In genomic region chr7:744128-744520, GRCh38 we compare ENCODE assay signal across 3 cellular contexts.
A peak's percentile ranks its signal among the peaks of the same experiment; 100 is the strongest.
TF ChIP-seq lines count a peak whose summit lies in the region.

No MANE protein-coding gene starts in this region.

TF ChIP-seq in HEK293, 187 proteins besides CTCF, POLR2A, EP300 and RAD21:
- peak; percentile 91 for TF ChIP-seq ZNF146 (tag by site-specific recombination; IDR thresholded peaks at IDR 0.05)

TF ChIP-seq in SK-N-SH treated with all-trans-retinoic acid at 6 μM for 48 hours, 23 proteins besides CTCF, POLR2A, EP300 and RAD21:
- TF ChIP-seq ZNF8 (CRISPR knock-in tag; IDR thresholded peaks at IDR 0.05), result peak; percentile 86
TF ChIP-seq in SK-N-SH treated with all-trans-retinoic acid at 6 μM for 48 hours: peak in this region for 1; not testable (repeated sequence) for 22.

TF ChIP-seq in K562, 482 proteins besides CTCF, POLR2A, EP300 and RAD21:
- TF ChIP-seq BCOR (IDR thresholded peaks at IDR 0.05), result 0 out of 2 replicates have a peak, but pooled peaks have one; percentile 28
